ENCODE assay signal across 26 cellular contexts in genomic region chr3:161153480-161153879, GRCh38.
"Had no signal": no experiment of that assay in that cellular context is flagged by ENCODE, and none has a peak within 500 bp of the region (broad histone marks: within the 10 kb centered on the region; RNA-seq: fewer than 3 reads in every experiment).

No MANE protein-coding gene starts in this region.

- ATAC-seq: activated CD8-positive, alpha-beta T cell treated with anti-CD3 and anti-CD28 coated beads, Interleukin-2, amount 10 ng/mL, durations not matched to agents 7 days and 5 days; PC-3 had no signal

- H3K36me3 ChIP-seq: ascending aorta, cardiac muscle cell, Peyer's patch, SJSA1 had no signal

- H3K9me3 ChIP-seq: ascending aorta, Peyer's patch, SJSA1, SK-N-SH had no signal

- DNase-seq: activated CD4-positive, alpha-beta T cell treated with anti-CD3 and anti-CD28 coated beads, Interleukin-2, amount 10 ng/mL, durations not matched to agents 24 days and 14 days; activated CD4-positive, alpha-beta T cell treated with anti-CD3 and anti-CD28 coated beads, Interleukin-2, amount 50 U/mL, for 48 hours; activated CD8-positive, alpha-beta T cell treated with anti-CD3 and anti-CD28 coated beads, Interleukin-2, amount 10 ng/mL, durations not matched to agents 7 days and 5 days; activated gamma-delta T cell; activated naive CD4-positive, alpha-beta T cell treated with Interleukin-2 at 50 U/mL for 16 hours; activated naive CD8-positive, alpha-beta T cell treated with anti-CD3 and anti-CD28 coated beads, Interleukin-2, amount 10 ng/mL, durations not matched to agents 7 days and 5 days; activated T-cell treated with anti-CD3 and anti-CD28 coated beads, Interleukin-2, amount 50 U/mL, for 24 hours; amygdala; MM.1S; MV-4-11; NCI-H1092; NCI-H1694; NCI-H1930; NCI-H2081 treated with DMSO at 0.1 percent for 48 hours; NCI-H2227 treated with DMSO at 0.1 percent for 48 hours; NCI-H446; NCI-H510A treated with DMSO at 0.1 percent for 48 hours; PC-3; Peyer's patch; RPMI8226; SHP77 treated with DMSO at 0.1 percent for 48 hours; SK-N-SH had no signal

- H3K27ac ChIP-seq: ascending aorta, cardiac muscle cell, KMS-11, Peyer's patch, SJSA1 had no signal

- H3K4me1 ChIP-seq: ascending aorta, Peyer's patch had no signal

- H3K27me3 ChIP-seq: ascending aorta, cardiac muscle cell, Peyer's patch, SJSA1 had no signal

- H3K9ac ChIP-seq: KMS-11, SK-N-SH had no signal

- H3K4me2 ChIP-seq: KMS-11, SK-N-SH had no signal

- H3K4me3 ChIP-seq: ascending aorta, cardiac muscle cell, Peyer's patch, SJSA1 had no signal
